ENCODE assay signal across 13 cellular contexts in genomic region chr11:123076484-123076883, GRCh38. TPM values are rescaled to one million over a fixed set of nuclear protein-coding genes. Genes with fewer than 3 reads are reported as not detected.
DNase-seq lines count a peak whose midpoint lies in the region; ATAC-seq lines count a peak whose summit lies in the region.
"Had no signal": no experiment of that assay in that cellular context is flagged by ENCODE, and none has a peak within 500 bp of the region (broad histone marks: within the 10 kb centered on the region; RNA-seq: fewer than 3 reads in every experiment).

No MANE protein-coding gene starts in this region.

- peaks cover 84% of the 10 kb centered on the region for H3F3A ChIP-seq in GM23248 (ENCODE audit: insufficient read depth)

- H3K9me2 ChIP-seq in GM23248 (ENCODE audit: insufficient read depth) = no peaks in the 10 kb centered on the region

- no peak overlapping the region for H3K9ac ChIP-seq in GM23248

- no peak overlapping the region for H3K4me3 Mint-ChIP-seq in CD4-positive, CD25-positive, alpha-beta regulatory T cell
- no peak overlapping the region for H3K4me3 Mint-ChIP-seq in T-helper 17 cell
- H3K4me3 Mint-ChIP-seq: CD4-positive, alpha-beta T cell; H9 had no signal

- no peaks in the 10 kb centered on the region for H3K9me3 Mint-ChIP-seq in CD4-positive, CD25-positive, alpha-beta regulatory T cell
- H3K9me3 Mint-ChIP-seq: CD4-positive, alpha-beta T cell; H9 had no signal

- H3K4me2 ChIP-seq in GM23248 (ENCODE audit: unreplicated experiment) = no peak overlapping the region

- in situ Hi-C loops in GM23248 (cut with MboI) = no loop called here

- H3K27me3 ChIP-seq in CD4-positive, CD25-positive, alpha-beta regulatory T cell (ENCODE audit: control insufficient read depth, insufficient read depth, low read length) = no peaks in the 10 kb centered on the region
- H3K27me3 ChIP-seq in GM23248 (replicated peaks; ENCODE audit: insufficient read depth) = no peaks in the 10 kb centered on the region
- H3K27me3 ChIP-seq: BE2C had no signal

- H3K27ac ChIP-seq in CD4-positive, CD25-positive, alpha-beta regulatory T cell (ENCODE audit: insufficient read depth, low read length, poor library complexity, severe bottlenecking) = no peak overlapping the region
- H3K27ac ChIP-seq in GM23248 = peak overlapping the region; percentile 21
- H3K27ac ChIP-seq in urinary bladder (ENCODE audit: low read depth) = peak overlapping the region; percentile 23

- no peak overlapping the region for H3K4me3 ChIP-seq in CD4-positive, CD25-positive, alpha-beta regulatory T cell (ENCODE audit: low read depth, low read length)
- no peak overlapping the region for H3K4me3 ChIP-seq in GM23248
- H3K4me3 ChIP-seq in urinary bladder (ENCODE audit: low read depth, low read length) = no peak overlapping the region

- H3K4me1 ChIP-seq in CD4-positive, CD25-positive, alpha-beta regulatory T cell (ENCODE audit: control insufficient read depth, insufficient read depth, low read length, poor library complexity, severe bottlenecking) = peaks cover 21% of the 10 kb centered on the region
- H3K4me1 ChIP-seq in GM23248 (ENCODE audit: insufficient read depth) (no peaks in the 10 kb centered on the region), urinary bladder (ENCODE audit: insufficient read depth) (no peaks in the 10 kb centered on the region)
- H3K4me1 ChIP-seq: BE2C, Caco-2 had no signal

- no peaks in the 10 kb centered on the region for H3K36me3 ChIP-seq in CD4-positive, CD25-positive, alpha-beta regulatory T cell (ENCODE audit: control insufficient read depth, insufficient read depth, low read length)
- H3K36me3 ChIP-seq in GM23248 (ENCODE audit: low read depth) (peaks cover 83% of the 10 kb centered on the region), urinary bladder (ENCODE audit: insufficient read depth) (no peaks in the 10 kb centered on the region)

- peaks cover 23 to 46% (median 27%) of the 10 kb centered on the region in 4 donors for H3K4me1 Mint-ChIP-seq in CD4-positive, CD25-positive, alpha-beta regulatory T cell
- peaks cover 28% of the 10 kb centered on the region for H3K4me1 Mint-ChIP-seq in T-helper 17 cell

- no peak for DNase-seq in CD4-positive, CD25-positive, alpha-beta regulatory T cell
- DNase-seq in GM23248 (no peak), T-helper 17 cell (no peak)
- DNase-seq: ACHN; BE2C; C1 segment of cervical spinal cord; CD4-positive, alpha-beta T cell; H9; KG1 had no signal

- WGBS in GM23248 (ENCODE audit: low coverage in 1 of 2, low lambda C conversion rate in 2 of 2, missing lambda C conversion rate in 2 of 2), 2 experiments = 69 to 82% methylated on average over 2 of the region's 2 CpGs
- 87% methylated on average over 2 of the region's 2 CpGs for WGBS in urinary bladder

- H3K9me3 ChIP-seq in CD4-positive, CD25-positive, alpha-beta regulatory T cell (ENCODE audit: control insufficient read depth in 2 of 2, low read length in 2 of 2) = no peaks in the 10 kb centered on the region
- H3K9me3 ChIP-seq in GM23248 (ENCODE audit: low read depth) (no peaks in the 10 kb centered on the region), T-helper 17 cell (ENCODE audit: control insufficient read depth, low read length, poor library complexity, severe bottlenecking) (no peaks in the 10 kb centered on the region)
- H3K9me3 ChIP-seq: BE2C, Caco-2 had no signal

- H3K79me2 ChIP-seq in GM23248 (ENCODE audit: insufficient read depth) = peaks cover 85% of the 10 kb centered on the region

- no peaks in the 10 kb centered on the region for H3K27me3 Mint-ChIP-seq in CD4-positive, CD25-positive, alpha-beta regulatory T cell
- H3K27me3 Mint-ChIP-seq in T-helper 17 cell = no peaks in the 10 kb centered on the region
- H3K27me3 Mint-ChIP-seq: CD4-positive, alpha-beta T cell had no signal

- peak overlapping the region in 2 of 3 donors; percentile 4 to 72 for H3K27ac Mint-ChIP-seq in CD4-positive, CD25-positive, alpha-beta regulatory T cell
- H3K27ac Mint-ChIP-seq in T-helper 17 cell = peak overlapping the region; percentile 43
- H3K27ac Mint-ChIP-seq: CD4-positive, alpha-beta T cell had no signal

- no peak overlapping the region for H2AFZ ChIP-seq in GM23248

- ATAC-seq in CD4-positive, CD25-positive, alpha-beta regulatory T cell (ENCODE audit: low read depth in 2 of 2) = no peak
- ATAC-seq in T-helper 17 cell (no peak), HG03196 (IDR thresholded peaks at IDR 0.05; ENCODE audit: unreplicated experiment) (no peak), GM18498 (IDR thresholded peaks at IDR 0.05; ENCODE audit: unreplicated experiment) (no peak)

- H4K20me1 ChIP-seq in GM23248 (ENCODE audit: insufficient read depth) = no peaks in the 10 kb centered on the region

- peaks cover 3% of the 10 kb centered on the region for H3K36me3 Mint-ChIP-seq in CD4-positive, CD25-positive, alpha-beta regulatory T cell
- peaks cover 4% of the 10 kb centered on the region for H3K36me3 Mint-ChIP-seq in T-helper 17 cell (ENCODE audit: low read depth)

RNA-seq across cellular contexts. Expression of gene HSPA8, which starts 14.5 kb away (rescaled TPM):
- total RNA-seq in CD4-positive, CD25-positive, alpha-beta regulatory T cell = 1,352 TPM
- 1,000 to 10,000 TPM; 1,495 to 1,932 (median 1,615) TPM for polyA plus RNA-seq in CD4-positive, CD25-positive, alpha-beta regulatory T cell
- 2,043 and 2,414 TPM in 2 replicates for total RNA-seq in GM23248 (2014; rRNA removed; shearing (Covaris generic))
- 708 and 741 TPM in 2 replicates for polyA plus RNA-seq in GM23248 (2016; fragmentation: Nextera tagmentation; extraction: Ambion mirVana)
- total RNA-seq in T-helper 17 cell = 1,000 to 10,000 TPM; 1,034 to 1,253 TPM
- 1,836 TPM for total RNA-seq in urinary bladder
- polyA plus RNA-seq in urinary bladder = 717 TPM
